In the genomic region with DNA sequence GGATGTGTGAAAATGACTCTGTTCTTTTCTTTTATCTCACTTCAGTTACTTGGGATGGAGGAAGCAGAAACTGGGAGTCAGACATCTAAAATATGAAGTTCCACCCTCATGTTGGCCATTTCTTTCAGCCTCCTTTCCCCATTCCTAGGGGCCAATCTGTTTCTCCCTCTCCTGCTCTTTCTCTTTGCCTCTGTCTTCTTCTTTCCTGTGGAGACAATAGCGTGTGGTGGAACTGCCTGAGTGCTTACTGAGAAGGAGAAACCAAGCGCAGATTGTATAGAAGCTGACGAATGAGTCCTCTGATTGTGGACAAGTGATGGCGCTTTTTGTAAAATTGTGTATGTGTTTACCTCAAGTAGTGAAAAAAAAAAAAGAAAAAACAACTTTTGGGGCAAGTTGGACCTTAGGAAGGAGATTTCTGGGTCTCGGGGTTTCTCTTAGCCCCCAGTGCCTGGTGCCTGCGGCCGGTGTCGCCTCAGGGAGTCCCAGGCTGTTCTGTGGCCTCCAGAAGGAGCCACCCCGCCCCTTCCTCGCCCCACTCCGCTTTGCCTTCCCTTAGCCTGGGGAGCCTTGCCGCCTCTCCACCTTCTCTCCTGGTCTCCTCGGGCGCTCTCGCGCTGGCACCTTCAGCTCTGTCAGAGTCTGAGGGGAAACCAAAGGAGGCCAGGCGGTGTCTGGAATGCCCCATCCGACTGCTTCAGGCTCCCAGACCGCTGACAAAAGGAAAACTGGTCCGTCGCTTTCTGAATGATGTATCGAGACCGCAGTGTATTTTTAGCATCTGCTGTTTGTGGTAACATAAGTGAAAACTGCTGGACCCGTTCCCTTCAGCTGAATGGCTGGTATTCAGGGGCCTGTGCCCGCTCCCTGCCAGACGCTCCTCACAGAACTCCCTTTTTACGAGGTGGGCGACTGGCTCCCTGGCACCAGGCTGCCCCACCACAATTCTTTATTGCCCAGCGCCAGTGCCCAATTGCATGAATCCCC, we compare ENCODE assay signal across 15 cellular contexts.
DNase-seq lines count a peak whose midpoint lies in the region.
"Had no signal": no experiment of that assay in that cellular context is flagged by ENCODE, and none has a peak within 500 bp of the region (broad histone marks: within the 10 kb centered on the region; RNA-seq: fewer than 3 reads in every experiment).

No MANE protein-coding gene starts in this region.

- no peaks in the 10 kb centered on the region for H3K36me3 ChIP-seq in stomach smooth muscle (ENCODE audit: control insufficient read depth in 2 of 2, insufficient read depth in 2 of 2, low read length in 2 of 2)
- H3K36me3 ChIP-seq: BE2C had no signal

- H3K27ac ChIP-seq in stomach smooth muscle (ENCODE audit: low read length) = peak overlapping the region; percentile 26
- H3K27ac ChIP-seq: coronary artery, PC-9 had no signal

- H3K9me3 ChIP-seq in stomach smooth muscle (ENCODE audit: control insufficient read depth in 2 of 2, low read length in 2 of 2) = no peaks in the 10 kb centered on the region
- H3K9me3 ChIP-seq: BE2C had no signal

- no peaks in the 10 kb centered on the region for H3K27me3 ChIP-seq in stomach smooth muscle (ENCODE audit: control insufficient read depth in 1 of 2, insufficient read depth in 2 of 2, low read length in 2 of 2)
- H3K27me3 ChIP-seq: BE2C had no signal

- no peak overlapping the region for H3K4me3 ChIP-seq in stomach smooth muscle (ENCODE audit: low read length in 2 of 2)
- H3K4me3 ChIP-seq: coronary artery, PC-9 had no signal

- no peak overlapping the region for H3K9ac ChIP-seq in stomach smooth muscle (ENCODE audit: low read length in 2 of 2)

- DNase-seq in C1 segment of cervical spinal cord (lab: John Stamatoyannopoulos, UW) (peak in 9 of 14 donors; percentile 13 to 60 (median 38)), amygdala (lab: John Stamatoyannopoulos, UW) (peak in 37 of 56 donors; percentile 8 to 69 (median 33)), head of caudate nucleus (peak in 40 of 42 donors; percentile 27 to 87 (median 58)), COLO668 (lab: John Stamatoyannopoulos, UW; ENCODE audit: unreplicated experiment) (no peak), NCI-H2081 (lab: John Stamatoyannopoulos, UW) (no peak), NCI-H2171 (lab: John Stamatoyannopoulos, UW) (no peak)
- DNase-seq in stimulated activated CD4-positive, alpha-beta T cell treated with anti-CD3 and anti-CD28 coated beads, Interleukin-4, amount 100 ng/mL, for 1 hour = no peak
- DNase-seq: activated CD8-positive, alpha-beta memory T cell treated with anti-CD3 and anti-CD28 coated beads for 24 hours; aorta; BE2C; kidney glomerular epithelial cell; NCI-H1930; PC-9 had no signal

- intact Hi-C loops in head of caudate nucleus (cut with DNase I) = no loop called here

- H3K4me1 ChIP-seq in stomach smooth muscle (ENCODE audit: control insufficient read depth, insufficient read depth, low read length) = peaks cover 19% of the 10 kb centered on the region

Comparison
In these comparisons a context has a peak if more than half of its experiments do, and no peak if none do; other contexts are left out.
1. DNase-seq: peak in C1 segment of cervical spinal cord (9 of 14), amygdala (37 of 56) and head of caudate nucleus (40 of 42); none in COLO668 (single experiment), stimulated activated CD4-positive, alpha-beta T cell treated with anti-CD3 and anti-CD28 coated beads, Interleukin-4, amount 100 ng/mL, for 1 hour (single experiment), NCI-H2081 (0 of 2) and NCI-H2171 (single experiment).